In the genomic region with DNA sequence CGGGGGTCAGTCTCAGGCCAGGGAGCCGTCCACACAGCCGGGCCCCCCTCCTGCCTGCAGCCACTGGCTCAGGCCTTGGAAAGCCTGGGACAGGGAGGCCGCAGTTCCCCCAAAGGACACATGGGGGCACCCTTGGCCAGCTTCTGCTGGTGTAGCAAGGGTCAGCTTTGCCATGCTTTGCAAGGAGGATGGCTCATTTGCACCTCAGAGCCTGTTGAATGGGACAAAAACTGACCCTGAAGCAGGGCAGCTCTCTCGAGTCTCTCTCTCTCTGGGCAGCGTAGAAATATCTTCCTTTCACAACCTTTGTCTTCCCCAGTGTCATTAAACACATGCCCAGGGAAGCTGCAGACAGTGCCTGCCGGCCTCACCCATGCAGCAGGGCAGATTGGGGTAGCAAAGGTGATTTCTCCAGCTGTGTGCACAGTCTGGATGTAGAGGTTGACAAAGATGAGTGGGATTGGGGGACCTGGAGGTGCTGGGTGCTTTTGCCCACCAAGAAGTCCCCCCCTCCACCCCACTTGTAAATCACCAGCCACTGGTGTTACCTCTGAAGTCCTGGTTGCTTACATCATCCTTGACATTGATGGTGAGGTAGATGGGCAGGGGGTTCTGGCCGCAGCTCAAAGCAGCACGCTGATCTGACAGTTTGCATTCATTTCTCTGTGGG, we compare ENCODE assay signal across 9 cellular contexts. TPM values are rescaled to one million over a fixed set of nuclear protein-coding genes. Genes with fewer than 3 reads are reported as not detected.
DNase-seq lines count a peak whose midpoint lies in the region; ATAC-seq and TF ChIP-seq lines count a peak whose summit lies in the region.
"Had no signal": no experiment of that assay in that cellular context is flagged by ENCODE, and none has a peak within 500 bp of the region (broad histone marks: within the 10 kb centered on the region; RNA-seq: fewer than 3 reads in every experiment).

No MANE protein-coding gene starts in this region.

- peak; percentile 99 for TF ChIP-seq CTCF in left ventricle myocardium inferior (IDR thresholded peaks at IDR 0.05; ENCODE audit: borderline replicate concordance)

- ATAC-seq in HG02588 (IDR thresholded peaks at IDR 0.05; ENCODE audit: unreplicated experiment): no peak

- H3K4me3 ChIP-seq in Karpas-422 (ENCODE audit: low read length): no peak overlapping the region
- H3K4me3 ChIP-seq in adipocyte (ENCODE audit: low read length): no peak overlapping the region
- H3K4me3 ChIP-seq in left ventricle myocardium inferior: no peak overlapping the region

- no peaks in the 10 kb centered on the region for H3K79me2 ChIP-seq in Karpas-422 (ENCODE audit: low read length)

- H3K27me3 ChIP-seq in Karpas-422 (ENCODE audit: low read length) (no peaks in the 10 kb centered on the region), adipocyte (replicated peaks; ENCODE audit: control insufficient read depth, insufficient read depth, low read length) (peaks cover 33% of the 10 kb centered on the region), left ventricle myocardium inferior (ENCODE audit: low read depth) (no peaks in the 10 kb centered on the region)

- H3K4me1 ChIP-seq in Karpas-422 (ENCODE audit: low read length) (no peaks in the 10 kb centered on the region), adipocyte (ENCODE audit: control insufficient read depth, insufficient read depth, low read length) (no peaks in the 10 kb centered on the region), left ventricle myocardium inferior (peaks cover 6% of the 10 kb centered on the region)

- H3K27ac ChIP-seq in Karpas-422 (ENCODE audit: low read length) (no peak overlapping the region), left ventricle myocardium inferior (replicated peaks) (no peak overlapping the region)

- no peak overlapping the region for H2AFZ ChIP-seq in Karpas-422 (ENCODE audit: low read length)

- H3K4me2 ChIP-seq in Karpas-422 (ENCODE audit: low read depth, low read length, poor library complexity, severe bottlenecking): no peak overlapping the region

- no peaks in the 10 kb centered on the region for H4K20me1 ChIP-seq in Karpas-422 (ENCODE audit: insufficient read depth, low read depth, low read length)

- H3K9ac ChIP-seq in Karpas-422 (ENCODE audit: low read length): no peak overlapping the region
- H3K9ac ChIP-seq in adipocyte (ENCODE audit: low read length): no peak overlapping the region

- H3K36me3 ChIP-seq in Karpas-422 (ENCODE audit: insufficient read depth, low read length) (no peaks in the 10 kb centered on the region), adipocyte (ENCODE audit: control insufficient read depth, insufficient read depth, low read length, severe bottlenecking) (no peaks in the 10 kb centered on the region), left ventricle myocardium inferior (no peaks in the 10 kb centered on the region)

- intact Hi-C loops in left ventricle myocardium inferior (cut with micrococcal nuclease): loop anchor here (5.0 kb wide), 1 partner anchor 63 kb away; no protein-coding TSS in a partner anchor

- H3K9me3 ChIP-seq in Karpas-422 (ENCODE audit: low read length): no peaks in the 10 kb centered on the region
- no peaks in the 10 kb centered on the region for H3K9me3 ChIP-seq in adipocyte (ENCODE audit: control insufficient read depth, low read length)
- no peaks in the 10 kb centered on the region for H3K9me3 ChIP-seq in left ventricle myocardium inferior (replicated peaks)

- H3K9me2 ChIP-seq in Karpas-422 (replicated peaks; ENCODE audit: insufficient read depth, low read length): no peaks in the 10 kb centered on the region

- DNase-seq in NCI-H1436 (lab: John Stamatoyannopoulos, UW) (peak; percentile 65), NCI-H1436 treated with DMSO at 0.1 percent for 48 hours (lab: John Stamatoyannopoulos, UW) (no peak), Karpas-422 (peak; percentile 90), T-helper 1 cell (peak; percentile 53 to 79 (median 66)), adipocyte (ENCODE audit: low read depth) (peak; percentile 87), left ventricle myocardium inferior (peak; percentile 82), renal cortical epithelial cell (ENCODE audit: low read depth) (peak; percentile 39)

RNA-seq across cellular contexts. Expression of a gene that starts 17.4 kb away (rescaled TPM):
- 19.9 and 20.4 TPM in 2 replicates for total RNA-seq in Karpas-422 (2014; rRNA removed; shearing (Covaris generic); ENCODE audit: low replicate concordance)
- total RNA-seq in left ventricle myocardium inferior (46.4 TPM), renal cortical epithelial cell (55.9 and 57.1 TPM in 2 replicates)

RNA-seq across cellular contexts. Expression of a gene that starts 31.1 kb away (rescaled TPM):
- not detected in 2 replicates for total RNA-seq in Karpas-422 (2014; rRNA removed; shearing (Covaris generic); ENCODE audit: low replicate concordance)
- not detected for total RNA-seq in left ventricle myocardium inferior
- total RNA-seq in renal cortical epithelial cell: not detected in 2 replicates
- total RNA-seq: pulmonary artery endothelial cell had no signal
